In genomic region chr2:215841175-215841816, GRCh38 we compare ENCODE assay signal across 14 cellular contexts.
DNase-seq lines count a peak whose midpoint lies in the region; ATAC-seq and TF ChIP-seq lines count a peak whose summit lies in the region.
"Had no signal": no experiment of that assay in that cellular context is flagged by ENCODE, and none has a peak within 500 bp of the region (broad histone marks: within the 10 kb centered on the region; RNA-seq: fewer than 3 reads in every experiment).

No MANE protein-coding gene starts in this region.

- peak overlapping the region; percentile 15; the same call in 1 of the 2 replicates for H4K5ac ChIP-seq in IMR-90 (ENCODE audit: low read depth, low read length)

- H2BK120ac ChIP-seq in IMR-90 (ENCODE audit: low read depth, low read length), result 0 out of 2 replicates have a peak overlapping the region, but pooled peaks have one; percentile 11

- H3K79me1 ChIP-seq in IMR-90 (ENCODE audit: low read depth in 1 of 2, low read length in 2 of 2), result no peaks in the 10 kb centered on the region

- H3K36me3 ChIP-seq in IMR-90 (ENCODE audit: control insufficient read depth, insufficient read depth, low read length) (no peaks in the 10 kb centered on the region), hepatocyte (replicated peaks; ENCODE audit: insufficient read depth, low read depth) (no peaks in the 10 kb centered on the region), mammary epithelial cell (ENCODE audit: insufficient read depth, low read length) (no peaks in the 10 kb centered on the region)
- H3K36me3 ChIP-seq: HAP-1 had no signal

- dilution Hi-C loops in IMR-90 (cut with HindIII; ENCODE audit: low sequenced_read_pairs, unreplicated experiment), result no loop called here
- dilution Hi-C loops in mammary epithelial cell (cut with HindIII; ENCODE audit: low sequenced_read_pairs), result no loop called here

- no peaks in the 10 kb centered on the region for H3K27me3 Mint-ChIP-seq in CD4-positive, alpha-beta T cell

- 21% methylated on average over 2 of the region's 5 CpGs; no CpG with 5 or more reads in 1 of the 2 experiments for WGBS in IMR-90 (ENCODE audit: extremely low coverage in 2 of 2, insufficient read length in 1 of 2), 2 experiments
- WGBS in hepatocyte (ENCODE audit: low lambda C conversion rate, missing lambda C conversion rate), result 51% methylated on average over 5 of the region's 5 CpGs
- 92% methylated on average over 5 of the region's 5 CpGs for WGBS in mammary epithelial cell (ENCODE audit: low coverage, missing lambda C conversion rate)

- no peak overlapping the region for H4K8ac ChIP-seq in IMR-90 (ENCODE audit: low read depth in 2 of 2, low read length in 2 of 2)

- H3K9me1 ChIP-seq in IMR-90 (ENCODE audit: insufficient read depth, low read length), result no peaks in the 10 kb centered on the region

- no peak overlapping the region for H3K14ac ChIP-seq in IMR-90 (replicated peaks; ENCODE audit: low read depth, low read length)

- H2AK5ac ChIP-seq in IMR-90 (ENCODE audit: low read depth, low read length), result peak overlapping the region; percentile 37; the same call in 1 of the 2 replicates

- ATAC-seq in GM21381 (IDR thresholded peaks at IDR 0.05; ENCODE audit: unreplicated experiment) (peak; percentile 20), IMR-90 (ENCODE audit: low read depth) (no peak)
- ATAC-seq in CD4-positive, alpha-beta T cell (ENCODE audit: poor library complexity), result no peak

- DNase-seq in IMR-90, result no peak
- no peak for DNase-seq in hepatocyte (ENCODE audit: low spot score)
- no peak for DNase-seq in CD4-positive, alpha-beta T cell
- no peak for DNase-seq in 8988T
- DNase-seq in mammary epithelial cell, result no peak
- no peak for DNase-seq in posterior vena cava (ENCODE audit: low spot score)
- DNase-seq: activated CD4-positive, alpha-beta T cell treated with anti-CD3 and anti-CD28 coated beads for 1 hour; cortex of kidney; NCI-H524; occipital lobe had no signal

- no peak overlapping the region for H4K91ac ChIP-seq in IMR-90 (ENCODE audit: insufficient read depth, low read depth, low read length)

- H3K27me3 ChIP-seq in IMR-90 (ENCODE audit: control insufficient read depth, insufficient read depth, low read length) (no peaks in the 10 kb centered on the region), hepatocyte (no peaks in the 10 kb centered on the region), mammary epithelial cell (ENCODE audit: insufficient read depth, low read length) (no peaks in the 10 kb centered on the region)
- no peaks in the 10 kb centered on the region for H3K27me3 ChIP-seq in CD4-positive, alpha-beta T cell (ENCODE audit: control insufficient read depth, insufficient read depth, low read length)

- H3K9me3 Mint-ChIP-seq in CD4-positive, alpha-beta T cell, result no peaks in the 10 kb centered on the region
- H3K9me3 Mint-ChIP-seq: T-helper 1 cell treated with Interleukin-12 subunit alpha and Interleukin-12 subunit beta and Interleukin-4 antibody, amounts not matched to agents 30 μg/mL and 1 μg/mL, for 36 hours had no signal

- H4K20me1 ChIP-seq in IMR-90 (ENCODE audit: insufficient read depth, low read length) (no peaks in the 10 kb centered on the region), hepatocyte (ENCODE audit: insufficient read depth, poor library complexity, severe bottlenecking) (no peaks in the 10 kb centered on the region), mammary epithelial cell (ENCODE audit: insufficient read depth, low read length) (no peaks in the 10 kb centered on the region)

- intact Hi-C loops in IMR-90 (cut with micrococcal nuclease) (no loop called here), mammary epithelial cell (cut with micrococcal nuclease) (no loop called here), posterior vena cava (cut with DNase I) (no loop called here)
- intact Hi-C loops in CD4-positive, alpha-beta T cell (cut with DNase I, micrococcal nuclease), result no loop called here

- in situ Hi-C loops in IMR-90 (cut with MboI; ENCODE audit: low sequenced_read_pairs), result no loop called here
- in situ Hi-C loops in mammary epithelial cell (cut with MboI; ENCODE audit: low sequenced_read_pairs in 2 of 2), result no loop called here

- no peaks in the 10 kb centered on the region for H3K9me2 ChIP-seq in hepatocyte (replicated peaks; ENCODE audit: insufficient read depth)

- H3K4ac ChIP-seq in IMR-90 (ENCODE audit: low read depth, low read length), result peak overlapping the region; percentile 33; the same call in 1 of the 2 replicates

- TF ChIP-seq POLR2A in IMR-90 (IDR thresholded peaks at IDR 0.05; ENCODE audit: low read depth, low read length), result no peak

- no peak overlapping the region for H2BK20ac ChIP-seq in IMR-90 (ENCODE audit: low read depth, low read length)

- TF ChIP-seq CTCF in C4-2B (conservative IDR thresholded peaks at IDR 0.05), result no peak
- TF ChIP-seq CTCF in IMR-90 (conservative IDR thresholded peaks at IDR 0.05; ENCODE audit: low read depth, low read length), result no peak
- no peak for TF ChIP-seq CTCF in hepatocyte (IDR thresholded peaks at IDR 0.05; ENCODE audit: poor library complexity)
- TF ChIP-seq CTCF in CD4-positive, alpha-beta T cell (IDR thresholded peaks at IDR 0.05), result no peak
- no peak for TF ChIP-seq CTCF in mammary epithelial cell (conservative IDR thresholded peaks at IDR 0.05 in 1 of 2, IDR thresholded peaks at IDR 0.05 in 1 of 2; ENCODE audit: extremely low read depth in 1 of 2, insufficient read depth in 1 of 2, low read depth in 1 of 2, low read length in 2 of 2)

- no peak for TF ChIP-seq RAD21 in IMR-90 (IDR thresholded peaks at IDR 0.05; ENCODE audit: low read length)

- H3K27ac Mint-ChIP-seq in CD4-positive, alpha-beta T cell, result no peak overlapping the region
- H3K27ac Mint-ChIP-seq: T-helper 1 cell treated with Interleukin-12 subunit alpha and Interleukin-12 subunit beta and Interleukin-4 antibody, amounts not matched to agents 30 μg/mL and 1 μg/mL, for 36 hours had no signal

- no peak overlapping the region for H2AK9ac ChIP-seq in IMR-90 (replicated peaks; ENCODE audit: low read depth, low read length, poor library complexity)

- H3K4me3 Mint-ChIP-seq in CD4-positive, alpha-beta T cell, result no peak overlapping the region
- H3K4me3 Mint-ChIP-seq: T-helper 1 cell treated with Interleukin-12 subunit alpha and Interleukin-12 subunit beta and Interleukin-4 antibody, amounts not matched to agents 30 μg/mL and 1 μg/mL, for 36 hours had no signal

- no peak overlapping the region for H3K18ac ChIP-seq in IMR-90 (ENCODE audit: low read depth, low read length)

- H3K9ac ChIP-seq in IMR-90 (ENCODE audit: low read depth, low read length), result no peak overlapping the region
- no peak overlapping the region for H3K9ac ChIP-seq in mammary epithelial cell (ENCODE audit: insufficient read depth, low read length)

- H3K23ac ChIP-seq in IMR-90 (ENCODE audit: low read depth, low read length), result no peak overlapping the region

- H3K4me1 Mint-ChIP-seq in CD4-positive, alpha-beta T cell (ENCODE audit: low read depth), result no peaks in the 10 kb centered on the region

- no peak overlapping the region for H2BK15ac ChIP-seq in IMR-90 (ENCODE audit: low read depth, low read length)

- H3K27ac ChIP-seq in C4-2B (peak overlapping the region; percentile 92), IMR-90 (ENCODE audit: insufficient read depth, low read length) (no peak overlapping the region), hepatocyte (peak overlapping the region; percentile 5), mammary epithelial cell (ENCODE audit: insufficient read depth, low read depth, low read length) (no peak overlapping the region)
- H3K27ac ChIP-seq in CD4-positive, alpha-beta T cell (ENCODE audit: low read depth, low read length), result no peak overlapping the region

- CTCF ChIA-PET in IMR-90 (lab: Yijun Ruan, JAX), result no interaction called here
- CTCF ChIA-PET in CD4-positive, alpha-beta T cell (lab: Charles Lee), result no interaction called here
- CTCF ChIA-PET in mammary epithelial cell (lab: Charles Lee; ENCODE audit: low non-redundant PET), result no interaction called here

- no peaks in the 10 kb centered on the region for H3K36me3 Mint-ChIP-seq in CD4-positive, alpha-beta T cell (ENCODE audit: low read depth)

- no peak overlapping the region for H3K4me2 ChIP-seq in IMR-90 (ENCODE audit: low read depth, low read length)
- no peak overlapping the region for H3K4me2 ChIP-seq in hepatocyte
- no peak overlapping the region for H3K4me2 ChIP-seq in mammary epithelial cell (ENCODE audit: insufficient read depth, low read depth, low read length)

- no peak overlapping the region for H3K56ac ChIP-seq in IMR-90 (ENCODE audit: extremely low read depth, insufficient read depth, low read length)

- H3K79me2 ChIP-seq in hepatocyte, result no peaks in the 10 kb centered on the region
- H3K79me2 ChIP-seq in mammary epithelial cell (ENCODE audit: insufficient read depth, low read length), result no peaks in the 10 kb centered on the region

- no TSS peak for BruUV-seq in IMR-90 (replicated peaks; lab: Mats Ljungman, UMichigan)
- no TSS peak for BruUV-seq in mammary epithelial cell (replicated peaks; lab: Mats Ljungman, UMichigan)

- H3K9me3 ChIP-seq in IMR-90 (ENCODE audit: control insufficient read depth, insufficient read depth, low read length), result no peaks in the 10 kb centered on the region
- H3K9me3 ChIP-seq in hepatocyte (ENCODE audit: low read depth), result no peaks in the 10 kb centered on the region
- H3K9me3 ChIP-seq in CD4-positive, alpha-beta T cell (ENCODE audit: control insufficient read depth, low read length), result no peaks in the 10 kb centered on the region
- no peaks in the 10 kb centered on the region for H3K9me3 ChIP-seq in mammary epithelial cell (replicated peaks; ENCODE audit: insufficient read depth, low read length)
- H3K9me3 ChIP-seq: HAP-1 had no signal

- H2AFZ ChIP-seq in IMR-90 (replicated peaks; ENCODE audit: low read length, poor library complexity) (peak overlapping the region; percentile 25), hepatocyte (no peak overlapping the region), mammary epithelial cell (ENCODE audit: low read depth, low read length) (no peak overlapping the region)

- POLR2A ChIA-PET in IMR-90 (lab: Charles Lee; ENCODE audit: unreplicated experiment), result no interaction called here
- POLR2A ChIA-PET in CD4-positive, alpha-beta T cell (lab: Charles Lee), result no interaction called here

- H2BK5ac ChIP-seq in IMR-90 (ENCODE audit: low read depth, low read length, poor library complexity, severe bottlenecking), result no peak overlapping the region

- H3K4me1 ChIP-seq in IMR-90 (ENCODE audit: control insufficient read depth, insufficient read depth, low read length), result peaks cover 3% of the 10 kb centered on the region; the same call in 1 of the 2 replicates
- peaks cover 10% of the 10 kb centered on the region for H3K4me1 ChIP-seq in hepatocyte (ENCODE audit: insufficient read depth)
- peaks cover 21% of the 10 kb centered on the region for H3K4me1 ChIP-seq in mammary epithelial cell (ENCODE audit: insufficient read depth, low read length)
- H3K4me1 ChIP-seq: HAP-1 had no signal

- H3K4me3 ChIP-seq in IMR-90 (ENCODE audit: insufficient read depth, low read depth, low read length) (no peak overlapping the region), hepatocyte (no peak overlapping the region), mammary epithelial cell (replicated peaks in 1 of 3; ENCODE audit: insufficient read depth in 1 of 3, low read depth in 2 of 3, low read length in 3 of 3) (no peak overlapping the region)
- H3K4me3 ChIP-seq: HAP-1 had no signal

TF ChIP-seq in IMR-90, 13 proteins besides CTCF, POLR2A, EP300 and RAD21 (continues in another document):
- TF ChIP-seq SMC3 (IDR thresholded peaks at IDR 0.05; ENCODE audit: low read depth, low read length) (no peak), NFE2L2 (IDR thresholded peaks at IDR 0.05; ENCODE audit: low read depth, low read length) (no peak)

Comparison
In these comparisons a context has a peak if more than half of its experiments do, and no peak if none do; other contexts are left out.
1. H3K27ac ChIP-seq: peak in C4-2B (single experiment) and hepatocyte (single experiment); none in IMR-90 (single experiment), CD4-positive, alpha-beta T cell (single experiment) and mammary epithelial cell (single experiment).